ENCODE assay signal across 8 cellular contexts in genomic region chr1:45803781-45804670, GRCh38. TPM values are rescaled to one million over a fixed set of nuclear protein-coding genes. Genes with fewer than 3 reads are reported as not detected.
A peak's percentile ranks its signal among the peaks of the same experiment; 100 is the strongest.
DNase-seq lines count a peak whose midpoint lies in the region; ATAC-seq lines count a peak whose summit lies in the region.
"Not testable (repeated sequence)": the region's sequence is repeated elsewhere in the genome, so short reads cannot be mapped to it uniquely, and the experiment has no call there.

No MANE protein-coding gene starts in this region.

- not testable (repeated sequence) for H3K27me3 ChIP-seq in CD8-positive, alpha-beta memory T cell (ENCODE audit: insufficient read depth, low read length, poor library complexity, severe bottlenecking); NT2/D1 (ENCODE audit: insufficient read depth, insufficient read length)

- H3K4me1 Mint-ChIP-seq in CD8-positive, alpha-beta memory T cell: peaks cover 21 to 32% (median 31%) of the 10 kb centered on the region in 3 donors
- H3K4me1 Mint-ChIP-seq in activated T-helper 2 cell treated with anti-CD3 and anti-CD28 coated beads, Interferon-gamma antibody, Interleukin-2, Interleukin-4, amounts not matched to agents 10 μg/mL and 5 μg/mL and 100 μg/mL, durations not matched to agents 14 hours and 24 hours and 36 hours (ENCODE audit: low read depth): peaks cover 33% of the 10 kb centered on the region

- peak overlapping the region; percentile 92 for H3K9ac ChIP-seq in NT2/D1 (ENCODE audit: insufficient read length, low read depth)

- not testable (repeated sequence) for H3K9me3 ChIP-seq in CD8-positive, alpha-beta memory T cell (ENCODE audit: low read length); NT2/D1 (ENCODE audit: insufficient read depth, low read length)

- intact Hi-C loops in activated T-helper 2 cell treated with anti-CD3 and anti-CD28 coated beads, Interferon-gamma antibody, Interleukin-2, Interleukin-4, amounts not matched to agents 10 μg/mL and 5 μg/mL and 100 μg/mL, durations not matched to agents 14 hours and 24 hours and 36 hours (cut with micrococcal nuclease): loop anchor here (2.0 to 10.0 kb wide), 4 partner anchors 53 to 789 kb away; partner anchors contain the start of genes GPBP1L1, HECTD3, IPP and PIK3R3

- peak in 1 of 5 donors; percentile 3 for DNase-seq in CD8-positive, alpha-beta memory T cell
- peak; percentile 66 for DNase-seq in NT2/D1 (ENCODE audit: low read depth, low spot score)
- not testable (repeated sequence) for DNase-seq in activated T-helper 2 cell treated with anti-CD3 and anti-CD28 coated beads, Interferon-gamma antibody, Interleukin-2, Interleukin-4, amounts not matched to agents 10 μg/mL and 5 μg/mL and 100 μg/mL, durations not matched to agents 14 hours and 24 hours and 36 hours (ENCODE audit: low spot score)
- peak; percentile 7 for DNase-seq in fibroblast of gingiva (ENCODE audit: low read depth)
- peak; percentile 14 for DNase-seq in medulla oblongata (ENCODE audit: extremely low spot score)
- peak; percentile 30 for DNase-seq in stimulated activated CD4-positive, alpha-beta T cell treated with anti-CD3 and anti-CD28 coated beads, Interleukin-4, amount 100 ng/mL, for 24 hours

- POLR2A ChIA-PET in CD8-positive, alpha-beta memory T cell (lab: Charles Lee): not testable (repeated sequence)

- CTCF ChIA-PET in CD8-positive, alpha-beta memory T cell (lab: Charles Lee): not testable (repeated sequence)

- H3K4me1 ChIP-seq in CD8-positive, alpha-beta memory T cell (ENCODE audit: insufficient read depth, low read length): peaks cover 17% of the 10 kb centered on the region
- H3K4me1 ChIP-seq in NT2/D1 (ENCODE audit: insufficient read depth, insufficient read length): not testable (repeated sequence)

- peak overlapping the region; percentile 63 for H3K4me3 ChIP-seq in CD8-positive, alpha-beta memory T cell (ENCODE audit: low read length)
- H3K4me3 ChIP-seq in NT2/D1 (ENCODE audit: insufficient read length, low read depth): peak overlapping the region; percentile 83

- peak overlapping the region; percentile 89 to 98 (median 94) for H3K4me3 Mint-ChIP-seq in CD8-positive, alpha-beta memory T cell
- H3K4me3 Mint-ChIP-seq in activated T-helper 2 cell treated with anti-CD3 and anti-CD28 coated beads, Interferon-gamma antibody, Interleukin-2, Interleukin-4, amounts not matched to agents 10 μg/mL and 5 μg/mL and 100 μg/mL, durations not matched to agents 14 hours and 24 hours and 36 hours (ENCODE audit: low read depth): peak overlapping the region; percentile 95

- peak overlapping the region; percentile 26 for H3K27ac ChIP-seq in CD8-positive, alpha-beta memory T cell (ENCODE audit: low read depth, low read length)

- H3K36me3 Mint-ChIP-seq in CD8-positive, alpha-beta memory T cell: peaks cover 0 to 10% (median 3%) of the 10 kb centered on the region in 3 donors
- H3K36me3 Mint-ChIP-seq in activated T-helper 2 cell treated with anti-CD3 and anti-CD28 coated beads, Interferon-gamma antibody, Interleukin-2, Interleukin-4, amounts not matched to agents 10 μg/mL and 5 μg/mL and 100 μg/mL, durations not matched to agents 14 hours and 24 hours and 36 hours (ENCODE audit: low read depth): peaks cover 20% of the 10 kb centered on the region

- peak overlapping the region in 7 of 8 donors; percentile 40 to 89 (median 85) for H3K27ac Mint-ChIP-seq in CD8-positive, alpha-beta memory T cell
- H3K27ac Mint-ChIP-seq in activated T-helper 2 cell treated with anti-CD3 and anti-CD28 coated beads, Interferon-gamma antibody, Interleukin-2, Interleukin-4, amounts not matched to agents 10 μg/mL and 5 μg/mL and 100 μg/mL, durations not matched to agents 14 hours and 24 hours and 36 hours: peak overlapping the region; percentile 58

- ATAC-seq in GM21367 (IDR thresholded peaks at IDR 0.05; ENCODE audit: unreplicated experiment) (peak; percentile 16), HG03442 (IDR thresholded peaks at IDR 0.05; ENCODE audit: unreplicated experiment) (peak; percentile 25)

- H3K36me3 ChIP-seq in CD8-positive, alpha-beta memory T cell (ENCODE audit: insufficient read depth, low read length): not testable (repeated sequence)
- H3K36me3 ChIP-seq in NT2/D1 (ENCODE audit: insufficient read depth, insufficient read length, low read length): peaks cover 31% of the 10 kb centered on the region

- H3K9me3 Mint-ChIP-seq in CD8-positive, alpha-beta memory T cell; activated T-helper 2 cell treated with anti-CD3 and anti-CD28 coated beads, Interferon-gamma antibody, Interleukin-2, Interleukin-4, amounts not matched to agents 10 μg/mL and 5 μg/mL and 100 μg/mL, durations not matched to agents 14 hours and 24 hours and 36 hours: not testable (repeated sequence)

- H3K27me3 Mint-ChIP-seq in CD8-positive, alpha-beta memory T cell; activated T-helper 2 cell treated with anti-CD3 and anti-CD28 coated beads, Interferon-gamma antibody, Interleukin-2, Interleukin-4, amounts not matched to agents 10 μg/mL and 5 μg/mL and 100 μg/mL, durations not matched to agents 14 hours and 24 hours and 36 hours (ENCODE audit: low read depth): not testable (repeated sequence)

RNA-seq across cellular contexts. Expression of gene MAST2, which starts 0.6 kb away (rescaled TPM):
- 10 to 100 TPM; 29.5 to 29.9 TPM for total RNA-seq in CD8-positive, alpha-beta memory T cell
- 5.6 TPM for polyA plus RNA-seq in CD8-positive, alpha-beta memory T cell
- total RNA-seq in activated T-helper 2 cell treated with anti-CD3 and anti-CD28 coated beads, Interferon-gamma antibody, Interleukin-2, Interleukin-4, amounts not matched to agents 10 μg/mL and 5 μg/mL and 100 μg/mL, durations not matched to agents 14 hours and 24 hours and 36 hours: 33.4 and 38.6 TPM in 2 replicates

RNA-seq across cellular contexts. Expression of gene IPP, which starts 53.6 kb away (rescaled TPM):
- 10 to 100 TPM; 18.3 to 19.4 TPM for total RNA-seq in CD8-positive, alpha-beta memory T cell
- 15.0 TPM for polyA plus RNA-seq in CD8-positive, alpha-beta memory T cell
- total RNA-seq in activated T-helper 2 cell treated with anti-CD3 and anti-CD28 coated beads, Interferon-gamma antibody, Interleukin-2, Interleukin-4, amounts not matched to agents 10 μg/mL and 5 μg/mL and 100 μg/mL, durations not matched to agents 14 hours and 24 hours and 36 hours: 14.7 and 15.6 TPM in 2 replicates
